31 cellular contexts compared by ENCODE assay signal in the genomic region with DNA sequence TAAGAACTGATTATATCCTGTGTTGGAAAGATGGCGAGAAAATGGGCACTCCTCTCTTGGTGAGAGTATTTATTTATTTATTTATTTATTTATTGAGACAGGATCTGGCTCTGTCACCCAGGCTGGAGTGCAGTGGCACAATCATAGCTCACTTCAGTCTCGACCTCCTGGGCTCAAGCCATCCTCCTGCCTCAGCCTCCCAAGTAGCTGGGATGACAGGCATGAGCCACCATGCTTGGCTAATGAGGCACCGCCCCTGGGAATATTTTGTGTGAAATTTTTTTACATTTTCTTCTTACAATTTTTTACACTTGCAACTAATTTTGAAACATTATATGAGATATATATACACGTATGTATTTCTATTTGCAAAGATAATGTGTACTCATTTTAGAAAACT.
"Had no signal": no experiment of that assay in that cellular context is flagged by ENCODE, and none has a peak within 500 bp of the region (broad histone marks: within the 10 kb centered on the region; RNA-seq: fewer than 3 reads in every experiment).

No MANE protein-coding gene starts in this region.

- H3K27me3 Mint-ChIP-seq: activated B cell treated with CpG ODN at 0.5 μM for 24 hours; activated naive CD4-positive, alpha-beta T cell treated with anti-CD3 and anti-CD28 coated beads, Interleukin-2, amount 10 ng/mL, durations not matched to agents 7 days and 5 days had no signal

- H3K9me3 Mint-ChIP-seq: activated B cell treated with CpG ODN at 0.5 μM for 24 hours; activated CD4-positive, alpha-beta memory T cell treated with anti-CD3 and anti-CD28 coated beads, Interleukin-2, amount 10 ng/mL, durations not matched to agents 7 days and 5 days; activated CD4-positive, alpha-beta T cell treated with anti-CD3 and anti-CD28 coated beads, Interleukin-2, amount 10 ng/mL, durations not matched to agents 24 days and 14 days; activated naive CD4-positive, alpha-beta T cell treated with anti-CD3 and anti-CD28 coated beads, Interleukin-2, amount 10 ng/mL, durations not matched to agents 7 days and 5 days; activated naive CD4-positive, alpha-beta T cell treated with anti-CD3 and anti-CD28 coated beads, Interleukin-2, amount 50 U/mL, for 24 hours; activated naive CD8-positive, alpha-beta T cell treated with anti-CD3 and anti-CD28 coated beads, Interleukin-2, amount 10 ng/mL, durations not matched to agents 7 days and 5 days; activated naive CD8-positive, alpha-beta T cell treated with anti-CD3 and anti-CD28 coated beads, Interleukin-2, amount 50 U/mL, for 24 hours; activated T-helper 2 cell treated with anti-CD3 and anti-CD28 coated beads, Interferon-gamma antibody, Interleukin-2, Interleukin-4, amounts not matched to agents 10 μg/mL and 5 μg/mL and 100 μg/mL, durations not matched to agents 14 hours and 24 hours and 36 hours; brain; T-helper 1 cell treated with Interleukin-12 subunit alpha and Interleukin-12 subunit beta and Interleukin-4 antibody, amounts not matched to agents 30 μg/mL and 1 μg/mL, for 36 hours; T-helper 2 cell treated with Interferon-gamma antibody and Interleukin-4, amounts not matched to agents 5 μg/mL and 100 μg/mL, for 36 hours had no signal

- H3K36me3 Mint-ChIP-seq: activated CD8-positive, alpha-beta memory T cell treated with anti-CD3 and anti-CD28 coated beads, Interleukin-2, amount 10 ng/mL, durations not matched to agents 7 days and 5 days; activated naive CD4-positive, alpha-beta T cell treated with anti-CD3 and anti-CD28 coated beads, Interleukin-2, amount 10 ng/mL, durations not matched to agents 7 days and 5 days; activated naive CD4-positive, alpha-beta T cell treated with anti-CD3 and anti-CD28 coated beads, Interleukin-2, amount 50 U/mL, for 24 hours; activated naive CD8-positive, alpha-beta T cell; activated naive CD8-positive, alpha-beta T cell treated with anti-CD3 and anti-CD28 coated beads, Interleukin-2, amount 10 ng/mL, durations not matched to agents 7 days and 5 days; brain had no signal

- H3K9me3 ChIP-seq: ascending aorta had no signal

- H3K27me3 ChIP-seq: ascending aorta, cardiac muscle cell had no signal

- DNase-seq: activated B cell treated with CpG ODN at 0.5 μM for 24 hours; activated CD4-positive, alpha-beta T cell treated with anti-CD3 and anti-CD28 coated beads for 4 hours; activated CD4-positive, alpha-beta T cell treated with anti-CD3 and anti-CD28 coated beads, Interleukin-2, amount 10 ng/mL, durations not matched to agents 24 days and 14 days; activated CD4-positive, alpha-beta T cell treated with anti-CD3 and anti-CD28 coated beads, Interleukin-2, amount 50 U/mL, for 1 hour; activated CD4-positive, alpha-beta T cell treated with anti-CD3 and anti-CD28 coated beads, Interleukin-2, amount 50 U/mL, for 4 hours; activated CD4-positive, CD25-positive, alpha-beta regulatory T cell treated with anti-CD3 and anti-CD28 coated beads, Interleukin-2, amount 50 U/mL, for 72 hours; activated CD8-positive, alpha-beta T cell treated with anti-CD3 and anti-CD28 coated beads, Interleukin-2, amount 10 ng/mL, durations not matched to agents 7 days and 5 days; activated effector memory CD4-positive, alpha-beta T cell treated with Interleukin-2 at 50 U/mL for 16 hours; activated gamma-delta T cell; activated naive CD4-positive, alpha-beta T cell treated with Interleukin-2 at 50 U/mL for 16 hours; activated naive CD8-positive, alpha-beta T cell treated with anti-CD3 and anti-CD28 coated beads, Interleukin-2, amount 10 ng/mL, durations not matched to agents 7 days and 5 days; activated naive CD8-positive, alpha-beta T cell treated with anti-CD3 and anti-CD28 coated beads, Interleukin-2, amount 50 U/mL, for 24 hours; amygdala; anterior cingulate cortex; central memory CD4-positive, alpha-beta T cell; SW 1271; T-helper 1 cell; T-helper 2 cell; T-helper 9 cell had no signal

- H3K27ac ChIP-seq: ascending aorta, cardiac muscle cell, VCaP had no signal

- H3K4me1 ChIP-seq: ascending aorta had no signal

- H3K4me1 Mint-ChIP-seq: activated B cell treated with CpG ODN at 0.5 μM for 24 hours; activated CD4-positive, alpha-beta memory T cell treated with anti-CD3 and anti-CD28 coated beads, Interleukin-2, amount 10 ng/mL, durations not matched to agents 7 days and 5 days; activated CD4-positive, alpha-beta T cell treated with anti-CD3 and anti-CD28 coated beads, Interleukin-2, amount 10 ng/mL, durations not matched to agents 24 days and 14 days; activated CD8-positive, alpha-beta memory T cell treated with anti-CD3 and anti-CD28 coated beads, Interleukin-2, amount 10 ng/mL, durations not matched to agents 7 days and 5 days; activated naive CD4-positive, alpha-beta T cell treated with anti-CD3 and anti-CD28 coated beads, Interleukin-2, amount 10 ng/mL, durations not matched to agents 7 days and 5 days; activated naive CD4-positive, alpha-beta T cell treated with anti-CD3 and anti-CD28 coated beads, Interleukin-2, amount 50 U/mL, for 24 hours; activated naive CD8-positive, alpha-beta T cell treated with anti-CD3 and anti-CD28 coated beads, Interleukin-2, amount 10 ng/mL, durations not matched to agents 7 days and 5 days; activated naive CD8-positive, alpha-beta T cell treated with anti-CD3 and anti-CD28 coated beads, Interleukin-2, amount 50 U/mL, for 24 hours; brain had no signal

- H3K4me3 ChIP-seq: ascending aorta, cardiac muscle cell had no signal

- H3K4me3 Mint-ChIP-seq: activated B cell treated with CpG ODN at 0.5 μM for 24 hours; activated CD4-positive, alpha-beta memory T cell treated with anti-CD3 and anti-CD28 coated beads, Interleukin-2, amount 10 ng/mL, durations not matched to agents 7 days and 5 days; activated CD4-positive, alpha-beta T cell treated with anti-CD3 and anti-CD28 coated beads, Interleukin-2, amount 10 ng/mL, durations not matched to agents 24 days and 14 days; activated CD8-positive, alpha-beta memory T cell treated with anti-CD3 and anti-CD28 coated beads, Interleukin-2, amount 10 ng/mL, durations not matched to agents 7 days and 5 days; activated CD8-positive, alpha-beta T cell treated with anti-CD3 and anti-CD28 coated beads, Interleukin-2, amount 10 ng/mL, durations not matched to agents 7 days and 5 days; activated naive CD4-positive, alpha-beta T cell treated with anti-CD3 and anti-CD28 coated beads, Interleukin-2, amount 10 ng/mL, durations not matched to agents 7 days and 5 days; activated naive CD4-positive, alpha-beta T cell treated with anti-CD3 and anti-CD28 coated beads, Interleukin-2, amount 50 U/mL, for 24 hours; activated naive CD8-positive, alpha-beta T cell; activated naive CD8-positive, alpha-beta T cell treated with anti-CD3 and anti-CD28 coated beads, Interleukin-2, amount 10 ng/mL, durations not matched to agents 7 days and 5 days; activated naive CD8-positive, alpha-beta T cell treated with anti-CD3 and anti-CD28 coated beads, Interleukin-2, amount 50 U/mL, for 24 hours; brain; T-helper 1 cell treated with Interleukin-12 subunit alpha and Interleukin-12 subunit beta and Interleukin-4 antibody, amounts not matched to agents 30 μg/mL and 1 μg/mL, for 36 hours; T-helper 2 cell treated with Interferon-gamma antibody and Interleukin-4, amounts not matched to agents 5 μg/mL and 100 μg/mL, for 36 hours had no signal

- H3K36me3 ChIP-seq: ascending aorta, cardiac muscle cell had no signal

- ATAC-seq: activated CD8-positive, alpha-beta memory T cell treated with anti-CD3 and anti-CD28 coated beads, Interleukin-2, amount 10 ng/mL, durations not matched to agents 7 days and 5 days; activated CD8-positive, alpha-beta T cell treated with anti-CD3 and anti-CD28 coated beads, Interleukin-2, amount 10 ng/mL, durations not matched to agents 7 days and 5 days; activated naive CD8-positive, alpha-beta T cell treated with anti-CD3 and anti-CD28 coated beads, Interleukin-2, amount 50 U/mL, for 24 hours had no signal

- H3K27ac Mint-ChIP-seq: activated B cell treated with CpG ODN at 0.5 μM for 24 hours; activated CD4-positive, alpha-beta memory T cell treated with anti-CD3 and anti-CD28 coated beads, Interleukin-2, amount 10 ng/mL, durations not matched to agents 7 days and 5 days; activated CD4-positive, alpha-beta T cell treated with anti-CD3 and anti-CD28 coated beads, Interleukin-2, amount 10 ng/mL, durations not matched to agents 24 days and 14 days; activated CD8-positive, alpha-beta memory T cell treated with anti-CD3 and anti-CD28 coated beads, Interleukin-2, amount 10 ng/mL, durations not matched to agents 7 days and 5 days; activated CD8-positive, alpha-beta T cell treated with anti-CD3 and anti-CD28 coated beads, Interleukin-2, amount 10 ng/mL, durations not matched to agents 7 days and 5 days; activated naive CD4-positive, alpha-beta T cell treated with anti-CD3 and anti-CD28 coated beads, Interleukin-2, amount 10 ng/mL, durations not matched to agents 7 days and 5 days; activated naive CD4-positive, alpha-beta T cell treated with anti-CD3 and anti-CD28 coated beads, Interleukin-2, amount 50 U/mL, for 24 hours; activated naive CD8-positive, alpha-beta T cell; activated naive CD8-positive, alpha-beta T cell treated with anti-CD3 and anti-CD28 coated beads, Interleukin-2, amount 10 ng/mL, durations not matched to agents 7 days and 5 days; activated naive CD8-positive, alpha-beta T cell treated with anti-CD3 and anti-CD28 coated beads, Interleukin-2, amount 50 U/mL, for 24 hours; activated T-helper 2 cell treated with anti-CD3 and anti-CD28 coated beads, Interferon-gamma antibody, Interleukin-2, Interleukin-4, amounts not matched to agents 10 μg/mL and 5 μg/mL and 100 μg/mL, durations not matched to agents 14 hours and 24 hours and 36 hours; brain; T-helper 1 cell treated with Interleukin-12 subunit alpha and Interleukin-12 subunit beta and Interleukin-4 antibody, amounts not matched to agents 30 μg/mL and 1 μg/mL, for 36 hours; T-helper 2 cell treated with Interferon-gamma antibody and Interleukin-4, amounts not matched to agents 5 μg/mL and 100 μg/mL, for 36 hours had no signal
